1 cellular context compared by ENCODE assay signal in the genomic region with DNA sequence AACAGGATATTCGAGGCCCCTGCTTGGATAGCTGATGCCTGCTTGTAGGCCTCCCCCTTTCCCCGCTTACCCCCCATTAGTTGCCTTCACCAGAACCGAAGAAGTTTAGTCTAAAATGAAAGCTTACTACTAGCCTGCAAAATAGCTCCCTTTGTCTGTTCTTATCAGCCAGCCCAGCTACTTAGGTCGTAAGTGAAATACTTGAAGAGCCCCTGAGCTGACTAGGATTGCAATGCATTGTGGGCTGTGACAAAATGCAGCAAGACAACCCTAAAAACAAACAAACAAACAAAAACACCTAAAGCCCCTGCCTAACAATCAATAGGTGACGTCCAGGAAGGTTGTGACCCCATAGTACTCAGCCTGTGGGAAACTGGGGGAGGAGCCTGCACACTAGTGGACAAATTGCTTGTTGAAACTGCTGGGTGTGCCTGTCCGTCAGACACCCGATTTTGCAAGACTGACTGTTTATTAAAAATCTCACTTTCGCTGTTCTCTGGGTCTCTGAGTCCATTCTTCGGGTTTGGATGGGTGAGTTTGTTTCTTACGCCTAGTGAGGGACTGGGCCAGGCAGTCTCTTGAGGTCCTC.
TF ChIP-seq lines count a peak whose summit lies in the region.

No MANE protein-coding gene starts in this region.

TF ChIP-seq in HepG2, 621 proteins besides CTCF, POLR2A, EP300 and RAD21:
- TF ChIP-seq, protein P1, sequence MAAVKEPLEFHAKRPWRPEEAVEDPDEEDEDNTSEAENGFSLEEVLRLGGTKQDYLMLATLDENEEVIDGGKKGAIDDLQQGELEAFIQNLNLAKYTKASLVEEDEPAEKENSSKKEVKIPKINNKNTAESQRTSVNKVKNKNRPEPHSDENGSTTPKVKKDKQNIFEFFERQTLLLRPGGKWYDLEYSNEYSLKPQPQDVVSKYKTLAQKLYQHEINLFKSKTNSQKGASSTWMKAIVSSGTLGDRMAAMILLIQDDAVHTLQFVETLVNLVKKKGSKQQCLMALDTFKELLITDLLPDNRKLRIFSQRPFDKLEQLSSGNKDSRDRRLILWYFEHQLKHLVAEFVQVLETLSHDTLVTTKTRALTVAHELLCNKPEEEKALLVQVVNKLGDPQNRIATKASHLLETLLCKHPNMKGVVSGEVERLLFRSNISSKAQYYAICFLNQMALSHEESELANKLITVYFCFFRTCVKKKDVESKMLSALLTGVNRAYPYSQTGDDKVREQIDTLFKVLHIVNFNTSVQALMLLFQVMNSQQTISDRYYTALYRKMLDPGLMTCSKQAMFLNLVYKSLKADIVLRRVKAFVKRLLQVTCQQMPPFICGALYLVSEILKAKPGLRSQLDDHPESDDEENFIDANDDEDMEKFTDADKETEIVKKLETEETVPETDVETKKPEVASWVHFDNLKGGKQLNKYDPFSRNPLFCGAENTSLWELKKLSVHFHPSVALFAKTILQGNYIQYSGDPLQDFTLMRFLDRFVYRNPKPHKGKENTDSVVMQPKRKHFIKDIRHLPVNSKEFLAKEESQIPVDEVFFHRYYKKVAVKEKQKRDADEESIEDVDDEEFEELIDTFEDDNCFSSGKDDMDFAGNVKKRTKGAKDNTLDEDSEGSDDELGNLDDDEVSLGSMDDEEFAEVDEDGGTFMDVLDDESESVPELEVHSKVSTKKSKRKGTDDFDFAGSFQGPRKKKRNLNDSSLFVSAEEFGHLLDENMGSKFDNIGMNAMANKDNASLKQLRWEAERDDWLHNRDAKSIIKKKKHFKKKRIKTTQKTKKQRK (IDR thresholded peaks at IDR 0.05; ENCODE audit: low read length): no peak
- peak; percentile 59; the same call in 1 of the 2 replicates for TF ChIP-seq ZNF263 (CRISPR knock-in tag; IDR thresholded peaks at IDR 0.05)
- 0 out of 2 replicates have a peak, but pooled peaks have one; percentile 30 for TF ChIP-seq ZSCAN21 (CRISPR knock-in tag; IDR thresholded peaks at IDR 0.05; ENCODE audit: borderline replicate concordance)
- 0 out of 2 replicates have a peak, but pooled peaks have one; percentile 30 for TF ChIP-seq NR2F6 (IDR thresholded peaks at IDR 0.05)
- TF ChIP-seq NR2F6 (CRISPR knock-in tag; IDR thresholded peaks at IDR 0.05): peak; percentile 39; the same call in 1 of the 2 replicates
- TF ChIP-seq RARA (CRISPR knock-in tag; IDR thresholded peaks at IDR 0.05): 0 out of 2 replicates have a peak, but pooled peaks have one; percentile 26
- TF ChIP-seq MTF2 (CRISPR knock-in tag; IDR thresholded peaks at IDR 0.05; ENCODE audit: borderline replicate concordance): 0 out of 2 replicates have a peak, but pooled peaks have one; percentile 13
- no peak for TF ChIP-seq TBX3 (IDR thresholded peaks at IDR 0.05; ENCODE audit: borderline replicate concordance)
- peak; percentile 32; the same call in 1 of the 2 replicates for TF ChIP-seq CEBPB (IDR thresholded peaks at IDR 0.05; ENCODE audit: borderline replicate concordance, low read depth, low read length)
- TF ChIP-seq NR2F1 (CRISPR knock-in tag; IDR thresholded peaks at IDR 0.05): peak; percentile 20 to 63; a peak in 2 of 4 replicates
- TF ChIP-seq RBFOX2 (IDR thresholded peaks at IDR 0.05; ENCODE audit: low read depth, low read length): no peak
- no peak for TF ChIP-seq FOXP1 (IDR thresholded peaks at IDR 0.05)
- TF ChIP-seq FOXP1 (CRISPR knock-in tag; IDR thresholded peaks at IDR 0.05): peak; percentile 56
- no peak for TF ChIP-seq ZNF235 (CRISPR knock-in tag; IDR thresholded peaks at IDR 0.05; ENCODE audit: borderline replicate concordance)
